18 cellular contexts compared by ENCODE assay signal in genomic region chr5:32272746-32273145, GRCh38.
DNase-seq lines count a peak whose midpoint lies in the region; ATAC-seq lines count a peak whose summit lies in the region.
"Had no signal": no experiment of that assay in that cellular context is flagged by ENCODE, and none has a peak within 500 bp of the region (broad histone marks: within the 10 kb centered on the region; RNA-seq: fewer than 3 reads in every experiment).

No MANE protein-coding gene starts in this region.

- H3K27me3 Mint-ChIP-seq in T-helper 1 cell treated with Interleukin-12 subunit alpha and Interleukin-12 subunit beta and Interleukin-4 antibody, amounts not matched to agents 30 μg/mL and 1 μg/mL, for 36 hours (ENCODE audit: low read depth): no peaks in the 10 kb centered on the region
- H3K27me3 Mint-ChIP-seq in effector memory CD8-positive, alpha-beta T cell: no peaks in the 10 kb centered on the region

- no peak for ATAC-seq in effector memory CD8-positive, alpha-beta T cell (replicated peaks)
- ATAC-seq in stimulated activated effector memory CD8-positive, alpha-beta T cell treated with anti-CD3 and anti-CD28 coated beads, Interleukin-12 subunit alpha, Interleukin-12 subunit beta, amount 100 ng/mL, for 72 hours: no peak

- H3K36me3 Mint-ChIP-seq in T-helper 1 cell treated with Interleukin-12 subunit alpha and Interleukin-12 subunit beta and Interleukin-4 antibody, amounts not matched to agents 30 μg/mL and 1 μg/mL, for 36 hours (ENCODE audit: low read depth): peaks cover 44% of the 10 kb centered on the region
- peaks cover 57% of the 10 kb centered on the region for H3K36me3 Mint-ChIP-seq in effector memory CD8-positive, alpha-beta T cell (ENCODE audit: insufficient read depth)
- H3K36me3 Mint-ChIP-seq in stimulated activated effector memory CD8-positive, alpha-beta T cell treated with anti-CD3 and anti-CD28 coated beads, Interleukin-12 subunit alpha, Interleukin-12 subunit beta, amount 100 ng/mL, for 72 hours: peaks cover 77% of the 10 kb centered on the region

- peak overlapping the region; percentile 38 for H3K27ac Mint-ChIP-seq in T-helper 1 cell treated with Interleukin-12 subunit alpha and Interleukin-12 subunit beta and Interleukin-4 antibody, amounts not matched to agents 30 μg/mL and 1 μg/mL, for 36 hours
- H3K27ac Mint-ChIP-seq in effector memory CD8-positive, alpha-beta T cell: peak overlapping the region; percentile 23 to 72
- peak overlapping the region; percentile 55 for H3K27ac Mint-ChIP-seq in stimulated activated effector memory CD8-positive, alpha-beta T cell treated with anti-CD3 and anti-CD28 coated beads, Interleukin-12 subunit alpha, Interleukin-12 subunit beta, amount 100 ng/mL, for 72 hours

- DNase-seq in T-helper 1 cell (no peak), NCI-H2171 (lab: John Stamatoyannopoulos, UW) (peak; percentile 31), OCI-M2 (lab: John Stamatoyannopoulos, UW; ENCODE audit: unreplicated experiment) (no peak), activated gamma-delta T cell (lab: John Stamatoyannopoulos, UW) (no peak), Ammon's horn (ENCODE audit: low spot score) (no peak)
- DNase-seq in effector memory CD8-positive, alpha-beta T cell: no peak
- no peak for DNase-seq in stimulated activated effector memory CD8-positive, alpha-beta T cell treated with anti-CD3 and anti-CD28 coated beads, Interleukin-12 subunit alpha, Interleukin-12 subunit beta, amount 100 ng/mL, for 72 hours (ENCODE audit: low spot score in 2 of 2)
- DNase-seq: 8988T, COR-L47, DMS53, KBM-7, NCI-H1092, NCI-H446 treated with DMSO at 0.1 percent for 48 hours, NCI-H774, Peyer's patch, SHP77 had no signal

- peaks cover 33% of the 10 kb centered on the region for H3K4me1 Mint-ChIP-seq in T-helper 1 cell treated with Interleukin-12 subunit alpha and Interleukin-12 subunit beta and Interleukin-4 antibody, amounts not matched to agents 30 μg/mL and 1 μg/mL, for 36 hours (ENCODE audit: low read depth)
- peaks cover 9 to 15% of the 10 kb centered on the region in 2 donors for H3K4me1 Mint-ChIP-seq in effector memory CD8-positive, alpha-beta T cell (ENCODE audit: low read depth in 2 of 2)
- peaks cover 13% of the 10 kb centered on the region for H3K4me1 Mint-ChIP-seq in stimulated activated effector memory CD8-positive, alpha-beta T cell treated with anti-CD3 and anti-CD28 coated beads, Interleukin-12 subunit alpha, Interleukin-12 subunit beta, amount 100 ng/mL, for 72 hours

- H3K4me3 Mint-ChIP-seq in T-helper 1 cell treated with Interleukin-12 subunit alpha and Interleukin-12 subunit beta and Interleukin-4 antibody, amounts not matched to agents 30 μg/mL and 1 μg/mL, for 36 hours: no peak overlapping the region
- no peak overlapping the region for H3K4me3 Mint-ChIP-seq in effector memory CD8-positive, alpha-beta T cell
- no peak overlapping the region for H3K4me3 Mint-ChIP-seq in stimulated activated effector memory CD8-positive, alpha-beta T cell treated with anti-CD3 and anti-CD28 coated beads, Interleukin-12 subunit alpha, Interleukin-12 subunit beta, amount 100 ng/mL, for 72 hours
- H3K4me3 Mint-ChIP-seq: CD14-positive monocyte had no signal

- H3K9me3 Mint-ChIP-seq in T-helper 1 cell treated with Interleukin-12 subunit alpha and Interleukin-12 subunit beta and Interleukin-4 antibody, amounts not matched to agents 30 μg/mL and 1 μg/mL, for 36 hours: no peaks in the 10 kb centered on the region
- no peaks in the 10 kb centered on the region for H3K9me3 Mint-ChIP-seq in effector memory CD8-positive, alpha-beta T cell
- no peaks in the 10 kb centered on the region for H3K9me3 Mint-ChIP-seq in stimulated activated effector memory CD8-positive, alpha-beta T cell treated with anti-CD3 and anti-CD28 coated beads, Interleukin-12 subunit alpha, Interleukin-12 subunit beta, amount 100 ng/mL, for 72 hours
- H3K9me3 Mint-ChIP-seq: CD14-positive monocyte had no signal
